ENCODE assay signal across 1 cellular context in the genomic region with DNA sequence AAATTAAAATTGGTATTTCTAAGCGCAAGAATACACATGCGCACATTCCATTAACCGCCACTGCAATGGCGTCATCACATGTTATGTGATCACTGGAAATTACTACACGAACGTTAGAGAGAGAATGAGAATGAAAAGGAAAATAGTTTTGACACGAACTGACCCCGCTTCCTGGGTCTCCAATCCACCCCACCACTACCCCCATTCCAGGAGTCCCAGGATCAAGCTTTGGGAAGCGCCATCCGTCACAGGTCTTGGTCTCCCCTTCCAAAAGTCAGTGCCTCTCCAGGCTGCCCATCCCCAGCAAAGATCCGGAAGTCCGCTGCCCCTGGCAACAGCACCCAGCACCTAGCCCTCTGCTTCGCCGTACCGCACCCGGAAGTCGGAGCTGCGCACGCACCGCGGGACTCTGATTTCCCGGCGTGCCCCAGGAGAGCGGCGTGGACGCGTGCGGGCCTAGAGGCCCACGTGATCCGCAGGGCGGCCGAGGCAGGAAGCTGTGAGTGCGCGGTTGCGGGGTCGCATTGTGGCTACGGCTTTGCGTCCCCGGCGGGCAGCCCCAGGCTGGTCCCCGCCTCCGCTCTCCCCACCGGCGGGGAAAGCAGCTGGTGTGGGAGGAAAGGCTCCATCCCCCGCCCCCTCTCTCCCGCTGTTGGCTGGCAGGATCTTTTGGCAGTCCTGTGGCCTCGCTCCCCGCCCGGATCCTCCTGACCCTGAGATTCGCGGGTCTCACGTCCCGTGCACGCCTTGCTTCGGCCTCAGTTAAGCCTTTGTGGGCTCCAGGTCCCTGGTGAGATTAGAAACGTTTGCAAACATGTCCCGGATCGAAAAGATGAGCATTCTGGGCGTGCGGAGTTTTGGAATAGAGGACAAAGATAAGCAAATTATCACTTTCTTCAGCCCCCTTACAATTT.
TF ChIP-seq lines count a peak whose summit lies in the region.

RAD50 (plus strand) TSS at position 467 of the 914 bp plus-strand sequence; CDS start at position 815, 348 bp downstream.

TF ChIP-seq in HepG2, 621 proteins besides CTCF, POLR2A, EP300 and RAD21 (continued from another document and continues in another):
- TF ChIP-seq BCLAF1 (IDR thresholded peaks at IDR 0.05) (no peak), IKZF4 (CRISPR knock-in tag; IDR thresholded peaks at IDR 0.05; ENCODE audit: borderline replicate concordance, low read depth, not compliant biosample characterization) (peak; percentile 96), MEIS2 (CRISPR knock-in tag; IDR thresholded peaks at IDR 0.05) (peak; percentile 74), ZNF746 (CRISPR knock-in tag; IDR thresholded peaks at IDR 0.05) (peak; percentile 80), SSRP1 (CRISPR knock-in tag; IDR thresholded peaks at IDR 0.05) (no peak), MEIS1 (CRISPR knock-in tag; IDR thresholded peaks at IDR 0.05; ENCODE audit: borderline replicate concordance) (peak; percentile 93), SMC3 (IDR thresholded peaks at IDR 0.05; ENCODE audit: low read length) (no peak), ZNF124 (CRISPR knock-in tag; IDR thresholded peaks at IDR 0.05) (0 out of 2 replicates have a peak, but pooled peaks have one; percentile 39), SNAPC2 (CRISPR knock-in tag; IDR thresholded peaks at IDR 0.05) (peak; percentile 97), DR1 (CRISPR knock-in tag; IDR thresholded peaks at IDR 0.05) (peak; percentile 84), ZNF749 (CRISPR knock-in tag; IDR thresholded peaks at IDR 0.05; ENCODE audit: borderline replicate concordance) (peak; percentile 91; the same call in 1 of the 2 replicates), STAT6 (CRISPR knock-in tag; IDR thresholded peaks at IDR 0.05; ENCODE audit: borderline replicate concordance) (peak; percentile 95), KAT8 (CRISPR knock-in tag; IDR thresholded peaks at IDR 0.05) (peak; percentile 99), ATAD3A (CRISPR knock-in tag; IDR thresholded peaks at IDR 0.05) (no peak), HDAC1 (CRISPR knock-in tag; IDR thresholded peaks at IDR 0.05) (peak; percentile 96), RBFOX2 (IDR thresholded peaks at IDR 0.05; ENCODE audit: low read depth, low read length) (peak; percentile 99), ZNF446 (CRISPR knock-in tag; IDR thresholded peaks at IDR 0.05) (no peak), RERE (CRISPR knock-in tag; IDR thresholded peaks at IDR 0.05; ENCODE audit: low read depth) (peak; percentile 73; the same call in 1 of the 2 replicates), ZSCAN22 (CRISPR knock-in tag; IDR thresholded peaks at IDR 0.05) (peak; percentile 77; the same call in 1 of the 2 replicates), ZNF674 (CRISPR knock-in tag; IDR thresholded peaks at IDR 0.05; ENCODE audit: low read depth) (0 out of 2 replicates have a peak, but pooled peaks have one; percentile 76), AKAP8 (CRISPR knock-in tag; IDR thresholded peaks at IDR 0.05) (peak; percentile 88), EEA1 (CRISPR knock-in tag; IDR thresholded peaks at IDR 0.05; ENCODE audit: borderline replicate concordance) (peak; percentile 80; the same call in 1 of the 2 replicates), CCDC6 (CRISPR knock-in tag; IDR thresholded peaks at IDR 0.05) (peak; percentile 97), KDM6A (CRISPR knock-in tag; IDR thresholded peaks at IDR 0.05; ENCODE audit: low read depth) (no peak), SYNCRIP (IDR thresholded peaks at IDR 0.05; ENCODE audit: insufficient read depth, low read depth, low read length) (no peak), SP4 (CRISPR knock-in tag; IDR thresholded peaks at IDR 0.05) (peak; percentile 83)
- TF ChIP-seq, protein P1, sequence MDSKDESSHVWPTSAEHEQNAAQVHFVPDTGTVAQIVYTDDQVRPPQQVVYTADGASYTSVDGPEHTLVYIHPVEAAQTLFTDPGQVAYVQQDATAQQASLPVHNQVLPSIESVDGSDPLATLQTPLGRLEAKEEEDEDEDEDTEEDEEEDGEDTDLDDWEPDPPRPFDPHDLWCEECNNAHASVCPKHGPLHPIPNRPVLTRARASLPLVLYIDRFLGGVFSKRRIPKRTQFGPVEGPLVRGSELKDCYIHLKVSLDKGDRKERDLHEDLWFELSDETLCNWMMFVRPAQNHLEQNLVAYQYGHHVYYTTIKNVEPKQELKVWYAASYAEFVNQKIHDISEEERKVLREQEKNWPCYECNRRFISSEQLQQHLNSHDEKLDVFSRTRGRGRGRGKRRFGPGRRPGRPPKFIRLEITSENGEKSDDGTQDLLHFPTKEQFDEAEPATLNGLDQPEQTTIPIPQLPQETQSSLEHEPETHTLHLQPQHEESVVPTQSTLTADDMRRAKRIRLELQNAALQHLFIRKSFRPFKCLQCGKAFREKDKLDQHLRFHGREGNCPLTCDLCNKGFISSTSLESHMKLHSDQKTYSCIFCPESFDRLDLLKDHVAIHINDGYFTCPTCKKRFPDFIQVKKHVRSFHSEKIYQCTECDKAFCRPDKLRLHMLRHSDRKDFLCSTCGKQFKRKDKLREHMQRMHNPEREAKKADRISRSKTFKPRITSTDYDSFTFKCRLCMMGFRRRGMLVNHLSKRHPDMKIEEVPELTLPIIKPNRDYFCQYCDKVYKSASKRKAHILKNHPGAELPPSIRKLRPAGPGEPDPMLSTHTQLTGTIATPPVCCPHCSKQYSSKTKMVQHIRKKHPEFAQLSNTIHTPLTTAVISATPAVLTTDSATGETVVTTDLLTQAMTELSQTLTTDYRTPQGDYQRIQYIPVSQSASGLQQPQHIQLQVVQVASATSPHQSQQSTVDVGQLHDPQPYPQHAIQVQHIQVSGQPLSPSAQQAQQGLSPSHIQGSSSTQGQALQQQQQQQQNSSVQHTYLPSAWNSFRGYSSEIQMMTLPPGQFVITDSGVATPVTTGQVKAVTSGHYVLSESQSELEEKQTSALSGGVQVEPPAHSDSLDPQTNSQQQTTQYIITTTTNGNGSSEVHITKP (CRISPR knock-in tag; IDR thresholded peaks at IDR 0.05; ENCODE audit: low read depth): peak; percentile 63
- TF ChIP-seq, protein P2, sequence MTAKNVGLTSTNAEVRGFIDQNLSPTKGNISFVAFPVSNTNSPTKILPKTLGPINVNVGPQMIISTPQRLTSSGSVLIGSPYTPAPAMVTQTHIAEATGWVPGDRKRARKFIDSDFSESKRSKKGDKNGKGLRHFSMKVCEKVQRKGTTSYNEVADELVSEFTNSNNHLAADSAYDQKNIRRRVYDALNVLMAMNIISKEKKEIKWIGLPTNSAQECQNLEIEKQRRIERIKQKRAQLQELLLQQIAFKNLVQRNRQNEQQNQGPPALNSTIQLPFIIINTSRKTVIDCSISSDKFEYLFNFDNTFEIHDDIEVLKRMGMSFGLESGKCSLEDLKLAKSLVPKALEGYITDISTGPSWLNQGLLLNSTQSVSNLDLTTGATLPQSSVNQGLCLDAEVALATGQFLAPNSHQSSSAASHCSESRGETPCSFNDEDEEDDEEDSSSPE (CRISPR knock-in tag; IDR thresholded peaks at IDR 0.05): peak; percentile 91
- TF ChIP-seq, protein P3, sequence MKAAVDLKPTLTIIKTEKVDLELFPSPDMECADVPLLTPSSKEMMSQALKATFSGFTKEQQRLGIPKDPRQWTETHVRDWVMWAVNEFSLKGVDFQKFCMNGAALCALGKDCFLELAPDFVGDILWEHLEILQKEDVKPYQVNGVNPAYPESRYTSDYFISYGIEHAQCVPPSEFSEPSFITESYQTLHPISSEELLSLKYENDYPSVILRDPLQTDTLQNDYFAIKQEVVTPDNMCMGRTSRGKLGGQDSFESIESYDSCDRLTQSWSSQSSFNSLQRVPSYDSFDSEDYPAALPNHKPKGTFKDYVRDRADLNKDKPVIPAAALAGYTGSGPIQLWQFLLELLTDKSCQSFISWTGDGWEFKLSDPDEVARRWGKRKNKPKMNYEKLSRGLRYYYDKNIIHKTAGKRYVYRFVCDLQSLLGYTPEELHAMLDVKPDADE (CRISPR knock-in tag; IDR thresholded peaks at IDR 0.05): no peak
- TF ChIP-seq, protein P4, sequence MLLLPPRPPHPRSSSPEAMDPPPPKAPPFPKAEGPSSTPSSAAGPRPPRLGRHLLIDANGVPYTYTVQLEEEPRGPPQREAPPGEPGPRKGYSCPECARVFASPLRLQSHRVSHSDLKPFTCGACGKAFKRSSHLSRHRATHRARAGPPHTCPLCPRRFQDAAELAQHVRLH (CRISPR knock-in tag; IDR thresholded peaks at IDR 0.05; ENCODE audit: borderline replicate concordance, low read depth): peak; percentile 94; the same call in 1 of the 2 replicates
- TF ChIP-seq, protein P5, sequence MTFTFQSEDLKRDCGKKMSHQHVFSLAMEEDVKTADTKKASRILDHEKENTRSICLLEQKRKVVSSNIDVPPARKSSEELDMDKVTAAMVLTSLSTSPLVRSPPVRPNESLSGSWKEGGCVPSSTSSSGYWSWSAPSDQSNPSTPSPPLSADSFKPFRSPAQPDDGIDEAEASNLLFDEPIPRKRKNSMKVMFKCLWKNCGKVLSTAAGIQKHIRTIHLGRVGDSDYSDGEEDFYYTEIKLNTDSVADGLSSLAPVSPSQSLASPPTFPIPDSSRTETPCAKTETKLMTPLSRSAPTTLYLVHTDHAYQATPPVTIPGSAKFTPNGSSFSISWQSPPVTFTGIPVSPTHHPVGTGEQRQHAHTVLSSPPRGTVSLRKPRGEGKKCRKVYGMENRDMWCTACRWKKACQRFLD (CRISPR knock-in tag; IDR thresholded peaks at IDR 0.05; ENCODE audit: borderline replicate concordance): no peak
- TF ChIP-seq, protein P6, sequence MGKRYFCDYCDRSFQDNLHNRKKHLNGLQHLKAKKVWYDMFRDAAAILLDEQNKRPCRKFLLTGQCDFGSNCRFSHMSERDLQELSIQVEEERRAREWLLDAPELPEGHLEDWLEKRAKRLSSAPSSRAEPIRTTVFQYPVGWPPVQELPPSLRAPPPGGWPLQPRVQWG (CRISPR knock-in tag; IDR thresholded peaks at IDR 0.05; ENCODE audit: borderline replicate concordance, low read depth): no peak
